8 cellular contexts compared by ENCODE assay signal in the genomic region with DNA sequence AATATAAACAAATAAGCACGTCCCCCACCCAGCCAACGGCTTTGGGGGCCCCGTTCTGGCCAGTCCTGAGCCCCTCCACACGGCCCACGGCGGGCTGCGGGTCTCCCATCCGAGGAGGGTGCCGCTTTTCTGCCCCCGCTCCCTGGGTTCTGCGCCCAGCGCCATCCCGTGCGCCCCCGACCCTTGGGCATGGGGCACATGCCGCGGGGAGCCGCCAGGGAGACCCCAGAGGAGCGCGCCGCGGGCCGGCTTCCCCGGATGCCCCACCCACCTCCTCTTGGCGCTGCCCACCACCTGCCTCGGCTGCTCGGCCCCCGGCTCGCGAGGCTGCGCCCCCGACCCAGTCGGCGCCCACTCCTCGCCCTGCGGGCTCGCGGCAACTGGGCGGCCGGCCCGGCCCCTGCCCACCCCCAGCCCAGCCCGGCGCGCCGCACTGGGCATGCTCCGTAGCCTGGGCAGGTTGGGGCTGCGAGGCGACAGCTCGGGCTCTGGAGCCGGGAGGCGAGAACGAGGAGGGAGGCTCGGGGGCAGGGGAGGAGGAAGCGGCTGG. TPM values are rescaled to one million over a fixed set of nuclear protein-coding genes. Genes with fewer than 3 reads are reported as not detected.
A peak's percentile ranks its signal among the peaks of the same experiment; 100 is the strongest.
DNase-seq lines count a peak whose midpoint lies in the region; ATAC-seq, FAIRE-seq and TF ChIP-seq lines count a peak whose summit lies in the region.

No MANE protein-coding gene starts in this region.

- peaks cover 50% of the 10 kb centered on the region for H3K4me1 Mint-ChIP-seq in neural crest cell
- H3K4me1 Mint-ChIP-seq in activated naive CD4-positive, alpha-beta T cell treated with anti-CD3 and anti-CD28 coated beads, Interleukin-2, amount 10 ng/mL, durations not matched to agents 7 days and 5 days, result peaks cover 2% of the 10 kb centered on the region

- H3K36me3 ChIP-seq in PC-9 (ENCODE audit: low read depth) (no peaks in the 10 kb centered on the region), fibroblast of lung (ENCODE audit: control insufficient read depth, insufficient read depth, low read length) (no peaks in the 10 kb centered on the region)

- in situ Hi-C loops in KBM-7 (cut with MboI; ENCODE audit: low pct_unique_long_range_greater_than_20kb, low sequenced_read_pairs), result no loop called here

- TF ChIP-seq CTCF in PC-9 (conservative IDR thresholded peaks at IDR 0.05) (no peak), fibroblast of lung (conservative IDR thresholded peaks at IDR 0.05 in 1 of 2, IDR thresholded peaks at IDR 0.05 in 1 of 2; ENCODE audit: low read depth in 1 of 2, low read length in 2 of 2) (no peak), neural crest cell (conservative IDR thresholded peaks at IDR 0.05) (no peak)

- CTCF ChIA-PET in PC-9 (lab: Charles Lee), result interaction anchor here (1.0 kb wide), 1 partner anchor 16 kb away, joined by 3 read pairs; no protein-coding TSS in a partner anchor
- CTCF ChIA-PET in activated naive CD4-positive, alpha-beta T cell treated with anti-CD3 and anti-CD28 coated beads, Interleukin-2, amount 10 ng/mL, durations not matched to agents 7 days and 5 days (lab: Charles Lee), result no interaction called here

- peak; percentile 46; the same call in 1 of the 2 replicates for TF ChIP-seq POLR2A in H54 (IDR thresholded peaks at IDR 0.05; ENCODE audit: low read depth, low read length)

- H3K4me3 Mint-ChIP-seq in neural crest cell, result peak overlapping the region; percentile 96
- no peak overlapping the region for H3K4me3 Mint-ChIP-seq in activated naive CD4-positive, alpha-beta T cell treated with anti-CD3 and anti-CD28 coated beads, Interleukin-2, amount 10 ng/mL, durations not matched to agents 7 days and 5 days

- H3K9ac ChIP-seq in fibroblast of lung (ENCODE audit: insufficient read depth, low read length), result peak overlapping the region; percentile 57

- H3K4me2 ChIP-seq in PC-9 (peak overlapping the region; percentile 77), fibroblast of lung (ENCODE audit: extremely low read depth, insufficient read depth, low read length) (peak overlapping the region; percentile 90)

- no peaks in the 10 kb centered on the region for H3K36me3 Mint-ChIP-seq in neural crest cell (ENCODE audit: low read depth)
- no peaks in the 10 kb centered on the region for H3K36me3 Mint-ChIP-seq in activated naive CD4-positive, alpha-beta T cell treated with anti-CD3 and anti-CD28 coated beads, Interleukin-2, amount 10 ng/mL, durations not matched to agents 7 days and 5 days

- H3K27ac Mint-ChIP-seq in neural crest cell (ENCODE audit: unreplicated experiment), result peak overlapping the region; percentile 85
- no peak overlapping the region for H3K27ac Mint-ChIP-seq in activated naive CD4-positive, alpha-beta T cell treated with anti-CD3 and anti-CD28 coated beads, Interleukin-2, amount 10 ng/mL, durations not matched to agents 7 days and 5 days

- DNase-seq in H54 (ENCODE audit: insufficient read length, low spot score), result peak; percentile 64
- DNase-seq in PC-9, result peak in 1 of 2 experiments; percentile 73
- peak in 1 of 2 donors; percentile 56 for DNase-seq in fibroblast of lung (ENCODE audit: low read depth in 2 of 2)
- peak; percentile 67 for DNase-seq in neural crest cell (ENCODE audit: low read depth, low spot score)
- no peak for DNase-seq in KBM-7
- no peak for DNase-seq in activated naive CD4-positive, alpha-beta T cell treated with anti-CD3 and anti-CD28 coated beads, Interleukin-2, amount 10 ng/mL, durations not matched to agents 7 days and 5 days

- H3K27me3 ChIP-seq in PC-9 (ENCODE audit: insufficient read depth, low read depth), result no peaks in the 10 kb centered on the region
- H3K27me3 ChIP-seq in fibroblast of lung (ENCODE audit: control insufficient read depth, insufficient read depth, low read length), result no peaks in the 10 kb centered on the region

- POLR2A ChIA-PET in PC-9 (lab: Charles Lee; ENCODE audit: unreplicated experiment), result no interaction called here

- H3K27me3 Mint-ChIP-seq in neural crest cell (ENCODE audit: low read depth), result no peaks in the 10 kb centered on the region
- peaks cover 16% of the 10 kb centered on the region for H3K27me3 Mint-ChIP-seq in activated naive CD4-positive, alpha-beta T cell treated with anti-CD3 and anti-CD28 coated beads, Interleukin-2, amount 10 ng/mL, durations not matched to agents 7 days and 5 days

- H3F3A ChIP-seq in PC-9 (ENCODE audit: insufficient read depth, low read depth), result no peaks in the 10 kb centered on the region

- no peaks in the 10 kb centered on the region for H3K9me2 ChIP-seq in PC-9 (ENCODE audit: insufficient read depth)

- peaks cover 19% of the 10 kb centered on the region for H3K4me1 ChIP-seq in PC-9 (replicated peaks; ENCODE audit: insufficient read depth)
- peaks cover 6% of the 10 kb centered on the region for H3K4me1 ChIP-seq in fibroblast of lung (ENCODE audit: control insufficient read depth, extremely low read depth, insufficient read depth, low read length)

- H2AFZ ChIP-seq in PC-9 (peak overlapping the region; percentile 97), fibroblast of lung (ENCODE audit: low read length) (peak overlapping the region; percentile 92)

- H3K9me3 Mint-ChIP-seq in neural crest cell, result no peaks in the 10 kb centered on the region
- no peaks in the 10 kb centered on the region for H3K9me3 Mint-ChIP-seq in activated naive CD4-positive, alpha-beta T cell treated with anti-CD3 and anti-CD28 coated beads, Interleukin-2, amount 10 ng/mL, durations not matched to agents 7 days and 5 days

- ATAC-seq in HG03378 (IDR thresholded peaks at IDR 0.05; ENCODE audit: unreplicated experiment), result no peak
- ATAC-seq in GM19397 (IDR thresholded peaks at IDR 0.05; ENCODE audit: unreplicated experiment), result no peak

- BruUV-seq in PC-9 (replicated peaks; lab: Mats Ljungman, UMichigan), result no TSS peak

- peaks cover 17% of the 10 kb centered on the region; the same call in 1 of the 2 replicates for H3K79me2 ChIP-seq in PC-9 (ENCODE audit: low read depth)
- H3K79me2 ChIP-seq in fibroblast of lung (ENCODE audit: control insufficient read depth, insufficient read depth, low read length), result peaks cover 10% of the 10 kb centered on the region

- H3K4me3 ChIP-seq in PC-9, result peak overlapping the region; percentile 67
- peak overlapping the region; percentile 57 to 86 (median 76) for H3K4me3 ChIP-seq in fibroblast of lung (replicated peaks in 1 of 4; ENCODE audit: control extremely low read depth in 1 of 4, insufficient read depth in 1 of 4, low read depth in 3 of 4, low read length in 4 of 4)

- intact Hi-C loops in PC-9 (cut with micrococcal nuclease; ENCODE audit: unreplicated experiment), result loop anchor here (2.0 kb wide), 1 partner anchor 290 kb away; no protein-coding TSS in a partner anchor

- no peak overlapping the region; the same call in 1 of the 2 replicates for H3K27ac ChIP-seq in PC-9
- peak overlapping the region; percentile 26 for H3K27ac ChIP-seq in fibroblast of lung (ENCODE audit: insufficient read depth, low read length)

- no peak for FAIRE-seq in H54 (lab: Jason Lieb, UNC)

- no peaks in the 10 kb centered on the region for H3K9me3 ChIP-seq in PC-9 (ENCODE audit: insufficient read depth, low read depth)
- no peaks in the 10 kb centered on the region for H3K9me3 ChIP-seq in fibroblast of lung (ENCODE audit: control insufficient read depth, insufficient read depth, low read depth, low read length)

- H4K20me1 ChIP-seq in PC-9 (ENCODE audit: insufficient read depth), result no peaks in the 10 kb centered on the region
- H4K20me1 ChIP-seq in fibroblast of lung (ENCODE audit: control insufficient read depth, extremely low read depth, insufficient read depth, low read length), result no peaks in the 10 kb centered on the region

RNA-seq across cellular contexts. Expression of gene PLCB4, which starts 0.6 kb away (rescaled TPM):
- total RNA-seq in PC-9 (2021) (14.9 and 18.6 TPM in 2 replicates), fibroblast of lung (3.6 and 13.7 TPM in 2 replicates), neural crest cell (51.4 and 53.3 TPM in 2 replicates)
- 7.3 and 8.2 TPM in 2 replicates for polyA plus RNA-seq in fibroblast of lung
- 4.7 and 5.1 TPM in 2 replicates for polyA plus RNA-seq in fibroblast of lung (2012)
- polyA minus RNA-seq in fibroblast of lung (ENCODE audit: low replicate concordance), result 0.82 and 0.93 TPM in 2 replicates

Comparison
In these comparisons a context has a peak if more than half of its experiments do, and no peak if none do; other contexts are left out.
1. DNase-seq: peak in H54 (single experiment) and neural crest cell (single experiment); none in KBM-7 (single experiment) and activated naive CD4-positive, alpha-beta T cell treated with anti-CD3 and anti-CD28 coated beads, Interleukin-2, amount 10 ng/mL, durations not matched to agents 7 days and 5 days (single experiment).